19 cellular contexts compared by ENCODE assay signal in genomic region chr2:68536000-68536399, GRCh38.
DNase-seq lines count a peak whose midpoint lies in the region; ATAC-seq and TF ChIP-seq lines count a peak whose summit lies in the region.
"Had no signal": no experiment of that assay in that cellular context is flagged by ENCODE, and none has a peak within 500 bp of the region (broad histone marks: within the 10 kb centered on the region; RNA-seq: fewer than 3 reads in every experiment).

No MANE protein-coding gene starts in this region.

- H4K20me1 ChIP-seq in Loucy (ENCODE audit: insufficient read depth, low read length, poor library complexity, severe bottlenecking) = no peaks in the 10 kb centered on the region

- H2AFZ ChIP-seq in Loucy (ENCODE audit: low read length) = peak overlapping the region; percentile 68
- H2AFZ ChIP-seq: GM23248 had no signal

- no peaks in the 10 kb centered on the region for H3K27me3 Mint-ChIP-seq in neural crest cell (ENCODE audit: low read depth)
- H3K27me3 Mint-ChIP-seq: B cell; CD4-positive, alpha-beta T cell; T-cell had no signal

- H3K4me3 Mint-ChIP-seq in neural crest cell = no peak overlapping the region
- H3K4me3 Mint-ChIP-seq: B cell; CD4-positive, alpha-beta T cell; T-cell had no signal

- TF ChIP-seq CTCF in Loucy (conservative IDR thresholded peaks at IDR 0.05; ENCODE audit: low read length) = no peak
- TF ChIP-seq CTCF in neural crest cell (conservative IDR thresholded peaks at IDR 0.05) = no peak
- TF ChIP-seq CTCF in dorsolateral prefrontal cortex (IDR thresholded peaks at IDR 0.05 in 54 of 56, conservative IDR thresholded peaks at IDR 0.05 in 2 of 56; ENCODE audit: low read depth in 1 of 56, partially characterized antibody in 56 of 56) = no peak

- H3K4me2 ChIP-seq in Loucy (ENCODE audit: low read depth, low read length, poor library complexity, severe bottlenecking) = peak overlapping the region; percentile 53

- H3K9me2 ChIP-seq in Loucy (replicated peaks; ENCODE audit: low read depth, low read length) = no peaks in the 10 kb centered on the region

- intact Hi-C loops in dorsolateral prefrontal cortex (cut with DNase I) = no loop called here

- ATAC-seq in GM18870 (IDR thresholded peaks at IDR 0.05; ENCODE audit: unreplicated experiment) = no peak
- ATAC-seq: Right ventricle myocardium inferior, T-cell had no signal

- peaks cover 3% of the 10 kb centered on the region for H3K36me3 Mint-ChIP-seq in neural crest cell (ENCODE audit: low read depth)

- H3F3A ChIP-seq in Loucy (ENCODE audit: low read depth) = no peaks in the 10 kb centered on the region; the same call in 1 of the 2 replicates

- H3K9ac ChIP-seq in Loucy (ENCODE audit: low read depth, low read length, poor library complexity, severe bottlenecking) = no peak overlapping the region
- H3K9ac ChIP-seq: GM23248 had no signal

- no peaks in the 10 kb centered on the region for H3K9me3 Mint-ChIP-seq in neural crest cell
- H3K9me3 Mint-ChIP-seq: CD4-positive, alpha-beta T cell; T-cell had no signal

- H3K79me2 ChIP-seq in Loucy (ENCODE audit: insufficient read depth, low read length) = no peaks in the 10 kb centered on the region

- no peaks in the 10 kb centered on the region for H3K27me3 ChIP-seq in Loucy (ENCODE audit: insufficient read depth, low read length, poor library complexity, severe bottlenecking)
- no peaks in the 10 kb centered on the region for H3K27me3 ChIP-seq in dorsolateral prefrontal cortex

- no peaks in the 10 kb centered on the region for H3K9me3 ChIP-seq in Loucy (ENCODE audit: insufficient read depth, low read depth, low read length)
- H3K9me3 ChIP-seq: HAP-1 had no signal

- peak; percentile 54 for DNase-seq in NOMO-1 treated with DMSO at 0.1 percent for 48 hours (lab: John Stamatoyannopoulos, UW; ENCODE audit: unreplicated experiment)
- no peak for DNase-seq in NOMO-1 treated with dmso at 0.1 percent for 144 hours (lab: John Stamatoyannopoulos, UW; ENCODE audit: unreplicated experiment)
- peak; percentile 15 for DNase-seq in UCSD-AML1 (lab: John Stamatoyannopoulos, UW; ENCODE audit: unreplicated experiment)
- no peak for DNase-seq in neural crest cell (ENCODE audit: low read depth, low spot score)
- no peak for DNase-seq in dermis blood vessel endothelial cell
- DNase-seq in dorsolateral prefrontal cortex = no peak
- DNase-seq: 8988T; CD4-positive, alpha-beta T cell; DMS79; GM23248; NCI-H187 treated with DMSO at 0.1 percent for 48 hours; NCI-H226; NCI-H524 treated with DMSO at 0.1 percent for 48 hours; T-cell had no signal

- peak overlapping the region; percentile 14 for H3K4me3 ChIP-seq in Loucy (ENCODE audit: low read length, poor library complexity, severe bottlenecking)
- H3K4me3 ChIP-seq in dorsolateral prefrontal cortex = no peak overlapping the region
- H3K4me3 ChIP-seq: GM23248, HAP-1 had no signal

- no peak overlapping the region for H3K27ac ChIP-seq in dorsolateral prefrontal cortex
- H3K27ac ChIP-seq: GM23248 had no signal

- H3K36me3 ChIP-seq in Loucy (ENCODE audit: insufficient read depth, low read length) = no peaks in the 10 kb centered on the region
- H3K36me3 ChIP-seq: HAP-1 had no signal

- peak overlapping the region; percentile 2 for H3K27ac Mint-ChIP-seq in neural crest cell (ENCODE audit: unreplicated experiment)
- H3K27ac Mint-ChIP-seq: B cell; CD4-positive, alpha-beta T cell; T-cell had no signal

- no peaks in the 10 kb centered on the region for H3K4me1 Mint-ChIP-seq in neural crest cell
- H3K4me1 Mint-ChIP-seq: B cell, T-cell had no signal

- H3K4me1 ChIP-seq in Loucy (ENCODE audit: insufficient read depth, low read length, poor library complexity, severe bottlenecking) = peaks cover 14% of the 10 kb centered on the region
- H3K4me1 ChIP-seq: HAP-1 had no signal

Comparison
In these comparisons a context has a peak if more than half of its experiments do, and no peak if none do; other contexts are left out.
1. DNase-seq: peak in NOMO-1 treated with DMSO at 0.1 percent for 48 hours (single experiment) and UCSD-AML1 (single experiment); none in NOMO-1 treated with dmso at 0.1 percent for 144 hours (single experiment), neural crest cell (single experiment), dermis blood vessel endothelial cell (single experiment) and dorsolateral prefrontal cortex (0 of 10).